Comparison of ENCODE assay signal across 1 cellular context in genomic region chr16:1414532-1415265, GRCh38.
TF ChIP-seq lines count a peak whose summit lies in the region.

TSS of gene UNKL (minus strand) at chr16:1414704. CDS start at chr16:1414691, 13 bp downstream.

TF ChIP-seq in GM12878, 131 proteins besides CTCF, POLR2A, EP300 and RAD21 (continued from another document and continues in another):
- TF ChIP-seq REST (IDR thresholded peaks at IDR 0.05; ENCODE audit: low read depth, low read length): no peak
- TF ChIP-seq KDM1A (IDR thresholded peaks at IDR 0.05; ENCODE audit: borderline replicate concordance): no peak
- TF ChIP-seq BRCA1 (IDR thresholded peaks at IDR 0.05; ENCODE audit: low read depth, low read length): no peak
- no peak for TF ChIP-seq HCFC1 (IDR thresholded peaks at IDR 0.05; ENCODE audit: low read length)
- TF ChIP-seq CREM (IDR thresholded peaks at IDR 0.05; ENCODE audit: low read depth): no peak
- 0 out of 2 replicates have a peak, but pooled peaks have one; percentile 25 for TF ChIP-seq ZNF687 (IDR thresholded peaks at IDR 0.05)
- peak; percentile 10; the same call in 1 of the 2 replicates for TF ChIP-seq SMARCA5 (IDR thresholded peaks at IDR 0.05)
- TF ChIP-seq NRF1 (conservative IDR thresholded peaks at IDR 0.05; ENCODE audit: low read depth, low read length): peak; percentile 46
- no peak for TF ChIP-seq CHD2 (IDR thresholded peaks at IDR 0.05; ENCODE audit: borderline replicate concordance, low read depth, low read length)
- no peak; the same call in 1 of the 2 replicates for TF ChIP-seq RB1 (IDR thresholded peaks at IDR 0.05; ENCODE audit: borderline replicate concordance)
- TF ChIP-seq MLLT1 (IDR thresholded peaks at IDR 0.05): no peak
- no peak for TF ChIP-seq PAX8 (IDR thresholded peaks at IDR 0.05)
- no peak for TF ChIP-seq TBL1XR1 (IDR thresholded peaks at IDR 0.05; ENCODE audit: low read depth, low read length)
- TF ChIP-seq EED (IDR thresholded peaks at IDR 0.05; ENCODE audit: low read depth): no peak
- TF ChIP-seq SP1 (IDR thresholded peaks at IDR 0.05; ENCODE audit: low read depth, low read length): no peak
- no peak for TF ChIP-seq MTA2 (IDR thresholded peaks at IDR 0.05; ENCODE audit: low read depth)
- TF ChIP-seq FOS (IDR thresholded peaks at IDR 0.05; ENCODE audit: borderline replicate concordance, extremely low read depth, insufficient read length): no peak
- TF ChIP-seq SMC3 (IDR thresholded peaks at IDR 0.05; ENCODE audit: borderline replicate concordance, low read length): no peak
- TF ChIP-seq HSF1 (IDR thresholded peaks at IDR 0.05; ENCODE audit: low read depth, low read length): no peak
- 0 out of 2 replicates have a peak, but pooled peaks have one; percentile 20 for TF ChIP-seq NKRF (conservative IDR thresholded peaks at IDR 0.05)
- no peak for TF ChIP-seq ZNF622 (IDR thresholded peaks at IDR 0.05)
- no peak for TF ChIP-seq ZNF384 (IDR thresholded peaks at IDR 0.05; ENCODE audit: borderline replicate concordance, low read depth, low read length)
- TF ChIP-seq MEF2A (IDR thresholded peaks at IDR 0.05; ENCODE audit: insufficient read depth, low read depth, low read length): no peak
- TF ChIP-seq BHLHE40 (IDR thresholded peaks at IDR 0.05; ENCODE audit: borderline replicate concordance in 1 of 2, low read depth in 2 of 2, low read length in 1 of 2): no peak
- no peak for TF ChIP-seq ZBTB40 (IDR thresholded peaks at IDR 0.05; ENCODE audit: borderline replicate concordance)
- no peak for TF ChIP-seq MTA3 (IDR thresholded peaks at IDR 0.05; ENCODE audit: borderline replicate concordance, low read length)
- no peak for TF ChIP-seq PKNOX1 (IDR thresholded peaks at IDR 0.05)
- no peak for TF ChIP-seq YBX1 (IDR thresholded peaks at IDR 0.05)
- no peak for TF ChIP-seq DPF2 (IDR thresholded peaks at IDR 0.05)
- TF ChIP-seq NBN (IDR thresholded peaks at IDR 0.05): no peak
- TF ChIP-seq ZBTB4 (CRISPR knock-in tag; IDR thresholded peaks at IDR 0.05): no peak
- TF ChIP-seq MXI1 (IDR thresholded peaks at IDR 0.05; ENCODE audit: low read depth, low read length): no peak
- no peak for TF ChIP-seq PAX5 (IDR thresholded peaks at IDR 0.05; ENCODE audit: borderline replicate concordance, low read depth, low read length)
- TF ChIP-seq CBX3 (IDR thresholded peaks at IDR 0.05; ENCODE audit: borderline replicate concordance, low read depth): no peak
- TF ChIP-seq EGR1 (IDR thresholded peaks at IDR 0.05; ENCODE audit: borderline replicate concordance in 1 of 2, low read depth in 2 of 2, low read length in 2 of 2): peak in 1 of 2 experiments; percentile 86; a peak in 2 of 3 replicates
- no peak for TF ChIP-seq E2F4 (IDR thresholded peaks at IDR 0.05; ENCODE audit: low read depth, low read length)
